11 cellular contexts compared by ENCODE assay signal in the genomic region with DNA sequence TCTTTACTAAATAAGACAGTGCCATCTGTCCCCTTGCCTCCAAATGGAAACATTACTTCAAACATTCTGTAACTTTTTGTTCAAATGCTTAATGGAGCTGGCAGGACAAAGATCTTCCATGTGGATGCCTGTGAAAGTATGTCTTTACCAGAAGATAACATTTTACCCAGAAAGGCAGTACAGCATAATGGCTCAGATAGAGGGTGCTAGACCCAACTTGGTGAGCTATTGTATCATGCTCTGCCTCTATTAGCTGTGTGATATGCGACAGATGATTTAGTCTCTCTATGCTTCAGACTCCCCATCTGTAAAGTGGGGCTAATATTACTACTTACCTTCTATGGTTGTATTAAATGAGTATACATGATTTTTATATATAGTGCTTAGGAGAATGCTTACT. TPM values are rescaled to one million over a fixed set of nuclear protein-coding genes. Genes with fewer than 3 reads are reported as not detected.
A peak's percentile ranks its signal among the peaks of the same experiment; 100 is the strongest.
DNase-seq lines count a peak whose midpoint lies in the region; ATAC-seq and TF ChIP-seq lines count a peak whose summit lies in the region.
"Had no signal": no experiment of that assay in that cellular context is flagged by ENCODE, and none has a peak within 500 bp of the region (broad histone marks: within the 10 kb centered on the region; RNA-seq: fewer than 3 reads in every experiment).

No MANE protein-coding gene starts in this region.

- peaks cover 2% of the 10 kb centered on the region for H3K36me3 Mint-ChIP-seq in activated CD8-positive, alpha-beta T cell treated with anti-CD3 and anti-CD28 coated beads, Interleukin-2, amount 10 ng/mL, durations not matched to agents 7 days and 5 days (ENCODE audit: low read depth)
- peaks cover 3% of the 10 kb centered on the region for H3K36me3 Mint-ChIP-seq in activated CD8-positive, alpha-beta T cell treated with anti-CD3 and anti-CD28 coated beads for 36 hours (ENCODE audit: low read depth)

- no peaks in the 10 kb centered on the region for H3K4me1 ChIP-seq in smooth muscle cell (ENCODE audit: low read depth)

- peaks cover 19% of the 10 kb centered on the region for H3K4me1 Mint-ChIP-seq in activated CD8-positive, alpha-beta T cell treated with anti-CD3 and anti-CD28 coated beads, Interleukin-2, amount 10 ng/mL, durations not matched to agents 7 days and 5 days (ENCODE audit: low read depth)
- H3K4me1 Mint-ChIP-seq in activated CD8-positive, alpha-beta T cell treated with anti-CD3 and anti-CD28 coated beads for 36 hours (ENCODE audit: low read depth), result peaks cover 14% of the 10 kb centered on the region

- H2AFZ ChIP-seq in smooth muscle cell (ENCODE audit: low read depth), result no peak overlapping the region

- ATAC-seq in activated CD8-positive, alpha-beta T cell treated with anti-CD3 and anti-CD28 coated beads, Interleukin-2, amount 10 ng/mL, durations not matched to agents 7 days and 5 days, result peak; percentile 16
- no peak for ATAC-seq in activated CD8-positive, alpha-beta T cell treated with anti-CD3 and anti-CD28 coated beads for 36 hours
- no peak for ATAC-seq in GM18909 (IDR thresholded peaks at IDR 0.05; ENCODE audit: poor library complexity, unreplicated experiment)
- ATAC-seq: right cardiac atrium had no signal

- no peaks in the 10 kb centered on the region for H3K27me3 Mint-ChIP-seq in activated CD8-positive, alpha-beta T cell treated with anti-CD3 and anti-CD28 coated beads, Interleukin-2, amount 10 ng/mL, durations not matched to agents 7 days and 5 days (ENCODE audit: low read depth)
- peaks cover 2% of the 10 kb centered on the region for H3K27me3 Mint-ChIP-seq in activated CD8-positive, alpha-beta T cell treated with anti-CD3 and anti-CD28 coated beads for 36 hours

- intact Hi-C loops in activated CD8-positive, alpha-beta T cell treated with anti-CD3 and anti-CD28 coated beads for 36 hours (cut with micrococcal nuclease), result loop anchor here (10.0 kb wide), 1 partner anchor 121 kb away; the partner anchor contains the start of gene NRF1

- CTCF ChIA-PET in activated CD8-positive, alpha-beta T cell treated with anti-CD3 and anti-CD28 coated beads, Interleukin-2, amount 10 ng/mL, durations not matched to agents 7 days and 5 days (lab: Charles Lee), result interaction anchor here (1.0 to 2.1 kb wide), 3 partner anchors 116 to 331 kb away, joined by 3 to 6 read pairs (median 4); no protein-coding TSS in a partner anchor
- CTCF ChIA-PET in activated CD8-positive, alpha-beta T cell treated with anti-CD3 and anti-CD28 coated beads for 36 hours (lab: Charles Lee), result interaction anchor here (0.9 to 1.1 kb wide), 2 partner anchors 126 to 144 kb away, joined by 3 to 7 read pairs; no protein-coding TSS in a partner anchor

- H3K36me3 ChIP-seq in smooth muscle cell (ENCODE audit: low read depth), result no peaks in the 10 kb centered on the region
- H3K36me3 ChIP-seq: BLaER1 treated with 17β-estradiol and CSF1 and Interleukin-3, amounts not matched to agents 10 nM and 100 nM had no signal

- H3K27me3 ChIP-seq in smooth muscle cell (ENCODE audit: low read depth), result no peaks in the 10 kb centered on the region
- H3K27me3 ChIP-seq: BLaER1 treated with 17β-estradiol and CSF1 and Interleukin-3, amounts not matched to agents 10 nM and 100 nM had no signal

- H3K79me2 ChIP-seq in smooth muscle cell (ENCODE audit: low read depth), result no peaks in the 10 kb centered on the region

- no peak for DNase-seq in activated CD8-positive, alpha-beta T cell treated with anti-CD3 and anti-CD28 coated beads, Interleukin-2, amount 10 ng/mL, durations not matched to agents 7 days and 5 days
- no peak for DNase-seq in activated CD8-positive, alpha-beta T cell treated with anti-CD3 and anti-CD28 coated beads for 36 hours
- DNase-seq in Kasumi-1 (lab: John Stamatoyannopoulos, UW), result peak; percentile 7 to 8
- DNase-seq in cardiac fibroblast (ENCODE audit: low read depth in 2 of 2), result peak; percentile 32 to 43
- no peak for DNase-seq in smooth muscle cell (lab: John Stamatoyannopoulos, UW; ENCODE audit: unreplicated experiment)
- DNase-seq in NCI-H1417 (lab: John Stamatoyannopoulos, UW), result no peak
- no peak for DNase-seq in SKM-1 treated with dmso at 0.1 percent for 144 hours (lab: John Stamatoyannopoulos, UW; ENCODE audit: unreplicated experiment)
- DNase-seq: right cardiac atrium had no signal

- H3F3A ChIP-seq in smooth muscle cell (ENCODE audit: low read depth), result no peaks in the 10 kb centered on the region

- H3K27ac ChIP-seq in smooth muscle cell (ENCODE audit: low read depth), result peak overlapping the region; percentile 72

- H3K9me3 ChIP-seq in smooth muscle cell (replicated peaks; ENCODE audit: low read depth), result no peaks in the 10 kb centered on the region
- H3K9me3 ChIP-seq: BLaER1 treated with 17β-estradiol and CSF1 and Interleukin-3, amounts not matched to agents 10 nM and 100 nM had no signal

- TF ChIP-seq CTCF in activated CD8-positive, alpha-beta T cell treated with anti-CD3 and anti-CD28 coated beads for 36 hours (IDR thresholded peaks at IDR 0.05), result no peak
- TF ChIP-seq CTCF in cardiac fibroblast (IDR thresholded peaks at IDR 0.05; ENCODE audit: low read depth, low read length), result peak; percentile 35
- no peak for TF ChIP-seq CTCF in smooth muscle cell (IDR thresholded peaks at IDR 0.05; ENCODE audit: borderline replicate concordance, insufficient read depth, poor library complexity, severe bottlenecking)

- no peak overlapping the region for H3K4me3 ChIP-seq in cardiac fibroblast (replicated peaks in 1 of 2; ENCODE audit: low read depth in 2 of 2, low read length in 2 of 2)
- no peak overlapping the region for H3K4me3 ChIP-seq in smooth muscle cell
- H3K4me3 ChIP-seq: BLaER1 treated with 17β-estradiol and CSF1 and Interleukin-3, amounts not matched to agents 10 nM and 100 nM had no signal

- H3K9ac ChIP-seq in smooth muscle cell (ENCODE audit: low read depth), result peak overlapping the region; percentile 86
- H3K9ac ChIP-seq: BLaER1 treated with 17β-estradiol and CSF1 and Interleukin-3, amounts not matched to agents 10 nM and 100 nM had no signal

- POLR2A ChIA-PET in activated CD8-positive, alpha-beta T cell treated with anti-CD3 and anti-CD28 coated beads, Interleukin-2, amount 10 ng/mL, durations not matched to agents 7 days and 5 days (lab: Charles Lee), result no interaction called here
- POLR2A ChIA-PET in activated CD8-positive, alpha-beta T cell treated with anti-CD3 and anti-CD28 coated beads for 36 hours (lab: Charles Lee), result no interaction called here

- H3K4me3 Mint-ChIP-seq in activated CD8-positive, alpha-beta T cell treated with anti-CD3 and anti-CD28 coated beads, Interleukin-2, amount 10 ng/mL, durations not matched to agents 7 days and 5 days, result no peak overlapping the region
- H3K4me3 Mint-ChIP-seq in activated CD8-positive, alpha-beta T cell treated with anti-CD3 and anti-CD28 coated beads for 36 hours, result no peak overlapping the region
- H3K4me3 Mint-ChIP-seq: stimulated activated naive CD8-positive, alpha-beta T cell treated with anti-CD3 and anti-CD28 coated beads, Interleukin-15, Interleukin-2, amounts not matched to agents 100 ng/mL and 50 ng/mL, for 24 hours had no signal

- H3K4me2 ChIP-seq in smooth muscle cell, result peak overlapping the region; percentile 44

- no peaks in the 10 kb centered on the region for H4K20me1 ChIP-seq in smooth muscle cell (ENCODE audit: low read depth)
- H4K20me1 ChIP-seq: BLaER1 treated with 17β-estradiol and CSF1 and Interleukin-3, amounts not matched to agents 10 nM and 100 nM had no signal

- no peaks in the 10 kb centered on the region for H3K9me3 Mint-ChIP-seq in activated CD8-positive, alpha-beta T cell treated with anti-CD3 and anti-CD28 coated beads, Interleukin-2, amount 10 ng/mL, durations not matched to agents 7 days and 5 days (ENCODE audit: insufficient read depth)
- no peaks in the 10 kb centered on the region for H3K9me3 Mint-ChIP-seq in activated CD8-positive, alpha-beta T cell treated with anti-CD3 and anti-CD28 coated beads for 36 hours
- H3K9me3 Mint-ChIP-seq: stimulated activated naive CD8-positive, alpha-beta T cell treated with anti-CD3 and anti-CD28 coated beads, Interleukin-15, Interleukin-2, amounts not matched to agents 100 ng/mL and 50 ng/mL, for 24 hours had no signal

- no peak overlapping the region for H3K27ac Mint-ChIP-seq in activated CD8-positive, alpha-beta T cell treated with anti-CD3 and anti-CD28 coated beads, Interleukin-2, amount 10 ng/mL, durations not matched to agents 7 days and 5 days
- no peak overlapping the region for H3K27ac Mint-ChIP-seq in activated CD8-positive, alpha-beta T cell treated with anti-CD3 and anti-CD28 coated beads for 36 hours
- H3K27ac Mint-ChIP-seq: stimulated activated naive CD8-positive, alpha-beta T cell treated with anti-CD3 and anti-CD28 coated beads, Interleukin-15, Interleukin-2, amounts not matched to agents 100 ng/mL and 50 ng/mL, for 24 hours had no signal

- WGBS in smooth muscle cell (ENCODE audit: low lambda C conversion rate), result 97% methylated on average over 1 of the region's 1 CpG

RNA-seq across cellular contexts. Expression of gene SMKR1, which starts 8.8 kb away (rescaled TPM):
- 1 to 10 TPM; 1.3 to 1.6 TPM for total RNA-seq in activated CD8-positive, alpha-beta T cell treated with anti-CD3 and anti-CD28 coated beads, Interleukin-2, amount 10 ng/mL, durations not matched to agents 7 days and 5 days
- total RNA-seq in activated CD8-positive, alpha-beta T cell treated with anti-CD3 and anti-CD28 coated beads for 36 hours, result 1 to 10 TPM; 2.6 to 3.6 TPM
- not detected in 2 replicates for total RNA-seq in smooth muscle cell
- polyA plus RNA-seq in smooth muscle cell, result not detected in 2 replicates
- total RNA-seq: right cardiac atrium had no signal

RNA-seq across cellular contexts. Expression of gene STRIP2, which starts 59.3 kb away (rescaled TPM):
- 1 to 10 TPM; 6.6 to 7.1 TPM for total RNA-seq in activated CD8-positive, alpha-beta T cell treated with anti-CD3 and anti-CD28 coated beads, Interleukin-2, amount 10 ng/mL, durations not matched to agents 7 days and 5 days
- 10 to 100 TPM; 12.2 to 13.1 TPM for total RNA-seq in activated CD8-positive, alpha-beta T cell treated with anti-CD3 and anti-CD28 coated beads for 36 hours
- 1.6 and 6.9 TPM in 2 replicates for total RNA-seq in smooth muscle cell
- polyA plus RNA-seq in smooth muscle cell, result 0.39 and 0.57 TPM in 2 replicates

Comparison
In these comparisons a context has a peak if more than half of its experiments do, and no peak if none do; other contexts are left out.
1. DNase-seq: peak in Kasumi-1 (2 of 2) and cardiac fibroblast (2 of 2); none in activated CD8-positive, alpha-beta T cell treated with anti-CD3 and anti-CD28 coated beads, Interleukin-2, amount 10 ng/mL, durations not matched to agents 7 days and 5 days (single experiment), activated CD8-positive, alpha-beta T cell treated with anti-CD3 and anti-CD28 coated beads for 36 hours (single experiment), smooth muscle cell (single experiment), NCI-H1417 (0 of 3) and SKM-1 treated with dmso at 0.1 percent for 144 hours (single experiment).